ENCODE assay signal across 8 cellular contexts in the genomic region with DNA sequence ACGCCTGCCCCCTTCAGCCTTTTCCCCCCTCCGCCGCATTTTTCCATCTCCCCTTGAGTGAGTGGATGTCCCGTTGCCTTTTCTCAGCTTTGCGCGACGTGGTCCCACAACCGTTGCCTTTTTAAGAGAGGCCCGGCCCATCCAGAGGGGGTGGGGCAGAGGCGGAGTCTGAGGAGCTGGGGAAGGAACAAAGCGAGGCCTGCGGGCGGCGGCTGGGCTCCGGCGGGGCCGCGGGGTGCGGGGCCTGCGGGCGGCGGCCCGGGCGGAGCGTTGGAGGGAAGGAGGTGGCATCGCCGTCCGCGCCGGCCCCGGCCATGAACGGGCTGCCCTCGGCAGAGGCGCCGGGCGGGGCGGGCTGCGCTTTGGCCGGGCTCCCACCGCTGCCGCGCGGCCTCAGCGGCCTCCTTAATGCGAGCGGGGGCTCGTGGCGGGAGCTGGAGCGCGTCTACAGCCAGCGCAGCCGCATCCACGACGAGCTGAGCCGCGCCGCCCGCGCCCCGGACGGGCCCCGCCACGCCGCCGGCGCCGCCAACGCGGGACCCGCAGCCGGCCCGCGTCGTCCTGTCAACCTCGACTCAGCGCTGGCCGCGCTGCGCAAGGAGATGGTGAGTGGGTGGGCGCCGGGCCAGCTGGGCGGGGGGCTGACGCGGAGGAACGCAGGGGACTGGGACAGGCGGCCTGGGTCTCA. TPM values are rescaled to one million over a fixed set of nuclear protein-coding genes. Genes with fewer than 3 reads are reported as not detected.
DNase-seq lines count a peak whose midpoint lies in the region; ATAC-seq and TF ChIP-seq lines count a peak whose summit lies in the region.

Gene FAM89B (plus strand): TSS at position 183 of the 688 bp plus-strand sequence. CDS start 132 bp downstream, at position 315.

- ATAC-seq in left ventricle myocardium superior (peak; percentile 20), psoas muscle (no peak), GM18511 (IDR thresholded peaks at IDR 0.05; ENCODE audit: unreplicated experiment) (no peak)

- TF ChIP-seq CTCF in psoas muscle (IDR thresholded peaks at IDR 0.05) = no peak

- intact Hi-C loops in left ventricle myocardium superior (cut with micrococcal nuclease) (no loop called here), psoas muscle (cut with DNase I) (loop anchor here (1.0 to 5.0 kb wide), 3 partner anchors 31 to 40 kb away; partner anchors contain the start of gene MAP3K11 (in 1 of the 2))

- peaks cover 53% of the 10 kb centered on the region for H3K4me1 ChIP-seq in psoas muscle

- H3K27me3 ChIP-seq in psoas muscle (ENCODE audit: insufficient read depth in 3 of 3, low read length in 2 of 3) = no peaks in the 10 kb centered on the region

- peaks cover 0 to 12% of the 10 kb centered on the region in 2 donors for H3K36me3 ChIP-seq in psoas muscle (ENCODE audit: insufficient read depth in 1 of 2, low read depth in 1 of 2)

- WGBS in psoas muscle, 3 donors = 0 to 1% (median 0%) methylated on average over 47 to 86 of the region's 86 CpGs

- H3K27ac ChIP-seq in psoas muscle = peak within 1 kb of the TSS; percentile 98

- no peaks in the 10 kb centered on the region for H3K9me3 ChIP-seq in psoas muscle

- DNase-seq in GDM1 (lab: John Stamatoyannopoulos, UW) (peak; percentile 82), NCI-H1105 (lab: John Stamatoyannopoulos, UW) (peak; percentile 76), T-helper 9 cell (peak; percentile 84), anterior cingulate cortex (lab: John Stamatoyannopoulos, UW) (peak; percentile 17 to 94 (median 80)), left ventricle myocardium superior (peak; percentile 95), psoas muscle (peak; percentile 93 to 95), ureter (ENCODE audit: low spot score) (peak; percentile 94)

- H3K4me3 ChIP-seq in psoas muscle = peak within 1 kb of the TSS; percentile 99

RNA-seq across cellular contexts. Expression of gene FAM89B, which starts in this region (rescaled TPM):
- total RNA-seq in left ventricle myocardium superior (39.3 TPM), psoas muscle (100 to 1,000 TPM in 1 of 4 donors, 10 to 100 TPM in 3; 59.0 to 110 (median 66.9) TPM), ureter (21.9 TPM)
- polyA plus RNA-seq in psoas muscle = 100 to 1,000 TPM in 1 of 3 donors, 10 to 100 TPM in 2; 66.9 to 112 (median 67.4) TPM
